ENCODE assay signal across 16 cellular contexts in genomic region chr15:33971811-33972210, GRCh38. TPM values are rescaled to one million over a fixed set of nuclear protein-coding genes. Genes with fewer than 3 reads are reported as not detected.
DNase-seq lines count a peak whose midpoint lies in the region; FAIRE-seq and TF ChIP-seq lines count a peak whose summit lies in the region.
"Had no signal": no experiment of that assay in that cellular context is flagged by ENCODE, and none has a peak within 500 bp of the region (broad histone marks: within the 10 kb centered on the region; RNA-seq: fewer than 3 reads in every experiment).

No MANE protein-coding gene starts in this region.

- no peak for TF ChIP-seq CTCF in D721Med (IDR thresholded peaks at IDR 0.05; ENCODE audit: insufficient read depth, missing control alignments)
- TF ChIP-seq CTCF in brain (conservative IDR thresholded peaks at IDR 0.05), result no peak

- peak overlapping the region in 3 of 5 experiments; percentile 26 to 65 (median 33) for H3K4me3 Mint-ChIP-seq in brain
- H3K4me3 Mint-ChIP-seq: CD4-positive, CD25-positive, alpha-beta regulatory T cell had no signal

- H3K27ac ChIP-seq in temporal lobe (ENCODE audit: low read depth, low read length), result peak overlapping the region; percentile 4
- H3K27ac ChIP-seq: BLaER1 treated with 17β-estradiol and CSF1 and Interleukin-3, amounts not matched to agents 10 nM and 100 nM; GM23248; HL-60 had no signal

- FAIRE-seq in D721Med (lab: Jason Lieb, UNC), result peak; percentile 16

- peak overlapping the region in 2 of 5 experiments; percentile 7 to 76 for H3K27ac Mint-ChIP-seq in brain

- peaks cover 41% of the 10 kb centered on the region for H3K4me1 Mint-ChIP-seq in brain

- no peaks in the 10 kb centered on the region for H3K27me3 Mint-ChIP-seq in brain
- H3K27me3 Mint-ChIP-seq: CD4-positive, CD25-positive, alpha-beta regulatory T cell had no signal

- peak; percentile 9 for DNase-seq in NCI-H748 (lab: John Stamatoyannopoulos, UW; ENCODE audit: unreplicated experiment)
- DNase-seq in NCI-H748 treated with DMSO at 0.1 percent for 48 hours (lab: John Stamatoyannopoulos, UW), result no peak
- no peak for DNase-seq in D721Med (ENCODE audit: insufficient read length, low spot score)
- no peak for DNase-seq in SK-N-DZ (ENCODE audit: low spot score)
- DNase-seq in activated naive CD4-positive, alpha-beta T cell treated with anti-CD3 and anti-CD28 coated beads, Interleukin-2, amount 50 U/mL, for 16 hours, result no peak
- DNase-seq: 8988T; ACHN; CD4-positive, CD25-positive, alpha-beta regulatory T cell; DMS 273 treated with DMSO at 0.1 percent for 48 hours; GM23248; H7 had no signal

- no peaks in the 10 kb centered on the region for H3K9me3 Mint-ChIP-seq in brain
- H3K9me3 Mint-ChIP-seq: CD4-positive, CD25-positive, alpha-beta regulatory T cell had no signal

- H3K36me3 Mint-ChIP-seq in brain, result no peaks in the 10 kb centered on the region
- H3K36me3 Mint-ChIP-seq: CD4-positive, CD25-positive, alpha-beta regulatory T cell had no signal

RNA-seq across cellular contexts. Expression of gene CHRM5, which starts 3.5 kb away (rescaled TPM):
- polyA plus RNA-seq in brain (ENCODE audit: insufficient read depth, low read depth, low replicate concordance), result 4.4 TPM
- 1.2 TPM for total RNA-seq in temporal lobe
- polyA plus RNA-seq in SK-N-DZ (2014; cell fraction: cytosol; rRNA removed), result not detected in 2 replicates
- polyA plus RNA-seq in SK-N-DZ (2014; cell fraction: nucleus; rRNA removed), result not detected in 2 replicates
- total RNA-seq: CD4-positive, CD25-positive, alpha-beta regulatory T cell; Daoy; H7 had no signal
- polyA plus RNA-seq: CD4-positive, CD25-positive, alpha-beta regulatory T cell had no signal
